In genomic region chr1:160342520-160342919, GRCh38 we compare ENCODE assay signal across 8 cellular contexts. TPM values are rescaled to one million over a fixed set of nuclear protein-coding genes. Genes with fewer than 3 reads are reported as not detected.
DNase-seq lines count a peak whose midpoint lies in the region; ATAC-seq and TF ChIP-seq lines count a peak whose summit lies in the region.

No MANE protein-coding gene starts in this region.

- H3K9ac ChIP-seq in skeletal muscle tissue (ENCODE audit: low read depth in 1 of 3, low read length in 3 of 3) = peak overlapping the region; percentile 97 to 99 (median 97)

- H3K4me3 Mint-ChIP-seq in activated T-helper 2 cell treated with anti-CD3 and anti-CD28 coated beads, Interferon-gamma antibody, Interleukin-2, Interleukin-4, amounts not matched to agents 10 μg/mL and 5 μg/mL and 100 μg/mL, durations not matched to agents 14 hours and 24 hours and 36 hours (ENCODE audit: low read depth) = peak overlapping the region; percentile 99

- intact Hi-C loops in Right ventricle myocardium inferior (cut with DNase I) (no loop called here), cardiac septum (cut with DNase I) (loop anchor here (2.0 kb wide), 1 partner anchor 80 kb away; the partner anchor contains the start of gene DCAF8)
- intact Hi-C loops in activated T-helper 2 cell treated with anti-CD3 and anti-CD28 coated beads, Interferon-gamma antibody, Interleukin-2, Interleukin-4, amounts not matched to agents 10 μg/mL and 5 μg/mL and 100 μg/mL, durations not matched to agents 14 hours and 24 hours and 36 hours (cut with micrococcal nuclease) = loop anchor here (2.0 to 5.0 kb wide), 3 partner anchors 35 to 265 kb away; partner anchors contain the start of gene PEX19

- DNase-seq in Right ventricle myocardium inferior (ENCODE audit: missing footprints) (no peak), cardiac septum (ENCODE audit: low spot score) (no peak), right atrium auricular region (ENCODE audit: low spot score) (no peak), iPS-NIHi11 (ENCODE audit: low spot score) (no peak), NOMO-1 (lab: John Stamatoyannopoulos, UW; ENCODE audit: unreplicated experiment in 2 of 2) (no peak)
- DNase-seq in activated T-helper 2 cell treated with anti-CD3 and anti-CD28 coated beads, Interferon-gamma antibody, Interleukin-2, Interleukin-4, amounts not matched to agents 10 μg/mL and 5 μg/mL and 100 μg/mL, durations not matched to agents 14 hours and 24 hours and 36 hours (ENCODE audit: low spot score) = no peak

- H3K36me3 Mint-ChIP-seq in activated T-helper 2 cell treated with anti-CD3 and anti-CD28 coated beads, Interferon-gamma antibody, Interleukin-2, Interleukin-4, amounts not matched to agents 10 μg/mL and 5 μg/mL and 100 μg/mL, durations not matched to agents 14 hours and 24 hours and 36 hours (ENCODE audit: low read depth) = peaks cover 60% of the 10 kb centered on the region

- H3K4me3 ChIP-seq in right atrium auricular region (peak overlapping the region; percentile 87 to 94), skeletal muscle tissue (ENCODE audit: low read length in 3 of 3) (peak overlapping the region; percentile 97 to 99 (median 98))

- H3K9me3 Mint-ChIP-seq in activated T-helper 2 cell treated with anti-CD3 and anti-CD28 coated beads, Interferon-gamma antibody, Interleukin-2, Interleukin-4, amounts not matched to agents 10 μg/mL and 5 μg/mL and 100 μg/mL, durations not matched to agents 14 hours and 24 hours and 36 hours = no peaks in the 10 kb centered on the region

- no peaks in the 10 kb centered on the region for H3K27me3 Mint-ChIP-seq in activated T-helper 2 cell treated with anti-CD3 and anti-CD28 coated beads, Interferon-gamma antibody, Interleukin-2, Interleukin-4, amounts not matched to agents 10 μg/mL and 5 μg/mL and 100 μg/mL, durations not matched to agents 14 hours and 24 hours and 36 hours (ENCODE audit: low read depth)

- H3K27me3 ChIP-seq in right atrium auricular region (no peaks in the 10 kb centered on the region), skeletal muscle tissue (ENCODE audit: control insufficient read depth in 3 of 3, insufficient read depth in 3 of 3, low read length in 3 of 3) (no peaks in the 10 kb centered on the region)

- H3K27ac ChIP-seq in right atrium auricular region (peak overlapping the region; percentile 89 to 96), skeletal muscle tissue (ENCODE audit: low read depth, low read length) (peak overlapping the region; percentile 95)

- peaks cover 44% of the 10 kb centered on the region for H3K4me1 Mint-ChIP-seq in activated T-helper 2 cell treated with anti-CD3 and anti-CD28 coated beads, Interferon-gamma antibody, Interleukin-2, Interleukin-4, amounts not matched to agents 10 μg/mL and 5 μg/mL and 100 μg/mL, durations not matched to agents 14 hours and 24 hours and 36 hours (ENCODE audit: low read depth)

- peaks cover 0 to 38% of the 10 kb centered on the region in 2 donors for H3K4me1 ChIP-seq in right atrium auricular region
- H3K4me1 ChIP-seq in skeletal muscle tissue (ENCODE audit: control insufficient read depth in 3 of 3, insufficient read depth in 3 of 3, low read length in 3 of 3) = peaks cover 21 to 47% (median 35%) of the 10 kb centered on the region in 3 donors

- peak overlapping the region; percentile 99 for H3K27ac Mint-ChIP-seq in activated T-helper 2 cell treated with anti-CD3 and anti-CD28 coated beads, Interferon-gamma antibody, Interleukin-2, Interleukin-4, amounts not matched to agents 10 μg/mL and 5 μg/mL and 100 μg/mL, durations not matched to agents 14 hours and 24 hours and 36 hours

- TF ChIP-seq CTCF in right atrium auricular region (IDR thresholded peaks at IDR 0.05) = no peak

- H3K9me3 ChIP-seq in right atrium auricular region (no peaks in the 10 kb centered on the region), skeletal muscle tissue (ENCODE audit: control insufficient read depth in 3 of 3, low read length in 3 of 3) (no peaks in the 10 kb centered on the region)

- peaks cover 22% of the 10 kb centered on the region for H3K36me3 ChIP-seq in right atrium auricular region
- peaks cover 26 to 42% (median 26%) of the 10 kb centered on the region in 3 donors for H3K36me3 ChIP-seq in skeletal muscle tissue (ENCODE audit: control insufficient read depth in 3 of 3, insufficient read depth in 3 of 3, low read length in 3 of 3)

- ATAC-seq in Right ventricle myocardium inferior (peak; percentile 7), HG02884 (IDR thresholded peaks at IDR 0.05; ENCODE audit: unreplicated experiment) (no peak)

RNA-seq across cellular contexts. Expression of gene COPA, which starts 0.5 kb away (rescaled TPM):
- total RNA-seq in Right ventricle myocardium inferior = 84.2 TPM
- total RNA-seq in cardiac septum = 118 TPM
- total RNA-seq in activated T-helper 2 cell treated with anti-CD3 and anti-CD28 coated beads, Interferon-gamma antibody, Interleukin-2, Interleukin-4, amounts not matched to agents 10 μg/mL and 5 μg/mL and 100 μg/mL, durations not matched to agents 14 hours and 24 hours and 36 hours = 153 and 154 TPM in 2 replicates
- total RNA-seq in right atrium auricular region = 100 to 1,000 TPM in 1 of 2 donors, 10 to 100 TPM in 1; 96.1 to 134 TPM
- 211 TPM for total RNA-seq in skeletal muscle tissue

RNA-seq across cellular contexts. Expression of gene NCSTN, which starts 0.7 kb away (rescaled TPM):
- total RNA-seq in Right ventricle myocardium inferior = 66.7 TPM
- 53.7 TPM for total RNA-seq in cardiac septum
- 65.3 and 72.4 TPM in 2 replicates for total RNA-seq in activated T-helper 2 cell treated with anti-CD3 and anti-CD28 coated beads, Interferon-gamma antibody, Interleukin-2, Interleukin-4, amounts not matched to agents 10 μg/mL and 5 μg/mL and 100 μg/mL, durations not matched to agents 14 hours and 24 hours and 36 hours
- total RNA-seq in right atrium auricular region = 10 to 100 TPM; 63.4 to 71.3 TPM
- total RNA-seq in skeletal muscle tissue = 53.8 TPM

RNA-seq across cellular contexts. Expression of gene NHLH1, which starts 24.4 kb away (rescaled TPM):
- not detected for total RNA-seq in Right ventricle myocardium inferior
- not detected for total RNA-seq in cardiac septum
- 0.30 and 0.32 TPM in 2 replicates for total RNA-seq in activated T-helper 2 cell treated with anti-CD3 and anti-CD28 coated beads, Interferon-gamma antibody, Interleukin-2, Interleukin-4, amounts not matched to agents 10 μg/mL and 5 μg/mL and 100 μg/mL, durations not matched to agents 14 hours and 24 hours and 36 hours
- not detected for total RNA-seq in right atrium auricular region
- not detected for total RNA-seq in skeletal muscle tissue

RNA-seq across cellular contexts. Expression of gene PEX19, which starts 57.6 kb away (rescaled TPM):
- total RNA-seq in Right ventricle myocardium inferior = 102 TPM
- 68.9 TPM for total RNA-seq in cardiac septum
- 60.9 and 68.5 TPM in 2 replicates for total RNA-seq in activated T-helper 2 cell treated with anti-CD3 and anti-CD28 coated beads, Interferon-gamma antibody, Interleukin-2, Interleukin-4, amounts not matched to agents 10 μg/mL and 5 μg/mL and 100 μg/mL, durations not matched to agents 14 hours and 24 hours and 36 hours
- 10 to 100 TPM; 54.5 to 72.4 TPM for total RNA-seq in right atrium auricular region
- 30.3 TPM for total RNA-seq in skeletal muscle tissue

RNA-seq across cellular contexts. Expression of gene VANGL2, which starts 57.8 kb away (rescaled TPM):
- total RNA-seq in Right ventricle myocardium inferior (2.0 TPM), cardiac septum (1.4 TPM), right atrium auricular region (1 to 10 TPM; 3.4 to 8.1 TPM), skeletal muscle tissue (2.1 TPM)
- not detected in 2 replicates for total RNA-seq in activated T-helper 2 cell treated with anti-CD3 and anti-CD28 coated beads, Interferon-gamma antibody, Interleukin-2, Interleukin-4, amounts not matched to agents 10 μg/mL and 5 μg/mL and 100 μg/mL, durations not matched to agents 14 hours and 24 hours and 36 hours
